In genomic region chr12:30797689-30798088, GRCh38 we compare ENCODE assay signal across 11 cellular contexts. TPM values are rescaled to one million over a fixed set of nuclear protein-coding genes. Genes with fewer than 3 reads are reported as not detected.
DNase-seq lines count a peak whose midpoint lies in the region; ATAC-seq and TF ChIP-seq lines count a peak whose summit lies in the region.
"Had no signal": no experiment of that assay in that cellular context is flagged by ENCODE, and none has a peak within 500 bp of the region (broad histone marks: within the 10 kb centered on the region; RNA-seq: fewer than 3 reads in every experiment).

No MANE protein-coding gene starts in this region.

- TF ChIP-seq CTCF in Panc1 (IDR thresholded peaks at IDR 0.05): peak; percentile 36
- TF ChIP-seq CTCF in endothelial cell (IDR thresholded peaks at IDR 0.05; ENCODE audit: unreplicated experiment): peak; percentile 20

- no peak for DNase-seq in activated T-cell treated with anti-CD3 and anti-CD28 coated beads, Interleukin-2, amount 50 U/mL, for 4 hours
- DNase-seq in activated T-cell treated with anti-CD3 and anti-CD28 coated beads for 4 hours (no peak), Panc1 (ENCODE audit: low read depth, low spot score) (no peak), endothelial cell (ENCODE audit: low spot score) (no peak), anterior cingulate cortex (lab: John Stamatoyannopoulos, UW) (no peak)
- DNase-seq in stimulated activated effector memory CD8-positive, alpha-beta T cell treated with anti-CD3 and anti-CD28 coated beads, Interleukin-12 subunit alpha, Interleukin-12 subunit beta, amount 100 ng/mL, for 72 hours (ENCODE audit: low spot score in 2 of 2): no peak
- DNase-seq: activated CD4-positive, alpha-beta T cell treated with anti-CD3 and anti-CD28 coated beads, Interleukin-2, amount 10 ng/mL, durations not matched to agents 7 days and 5 days; activated naive CD4-positive, alpha-beta T cell treated with anti-CD3 and anti-CD28 coated beads, Interleukin-2, amount 50 U/mL, for 16 hours; NCI-H2107 had no signal

- H3K27ac ChIP-seq in Panc1 (ENCODE audit: low read length): no peak overlapping the region

- POLR2A ChIA-PET in Panc1 (lab: Charles Lee): interaction anchor here (0.7 kb wide), 1 partner anchor 42 kb away, joined by 6 read pairs; no protein-coding TSS in a partner anchor

- no peaks in the 10 kb centered on the region for H3K36me3 ChIP-seq in Panc1 (ENCODE audit: control insufficient read depth, insufficient read depth, low read length)

- H3K4me1 ChIP-seq in Panc1 (ENCODE audit: control insufficient read depth, insufficient read depth, low read length): peaks cover 29% of the 10 kb centered on the region

- H3K27me3 ChIP-seq in Panc1 (ENCODE audit: control insufficient read depth, insufficient read depth, low read length): no peaks in the 10 kb centered on the region

- CTCF ChIA-PET in Panc1 (lab: Charles Lee): interaction anchor here (0.7 kb wide), 2 partner anchors 38 to 1454 kb away, joined by 7 to 8 read pairs; no protein-coding TSS in a partner anchor

- H3K4me3 ChIP-seq in Panc1 (ENCODE audit: low read depth in 2 of 2, low read length in 2 of 2): no peak overlapping the region

- H3K9me3 ChIP-seq in Panc1 (ENCODE audit: control insufficient read depth, insufficient read depth, low read depth, low read length): no peaks in the 10 kb centered on the region; the same call in 1 of the 2 replicates

- in situ Hi-C loops in Panc1 (cut with HindIII; ENCODE audit: low pct_unique_long_range_greater_than_20kb, low sequenced_read_pairs): no loop called here

- H3K36me3 Mint-ChIP-seq in activated T-cell treated with anti-CD3 and anti-CD28 coated beads, Interleukin-2, amount 50 U/mL, for 4 hours (ENCODE audit: insufficient read depth): no peaks in the 10 kb centered on the region
- no peaks in the 10 kb centered on the region for H3K36me3 Mint-ChIP-seq in endothelial cell (ENCODE audit: low read depth, unreplicated experiment)
- no peaks in the 10 kb centered on the region for H3K36me3 Mint-ChIP-seq in stimulated activated effector memory CD8-positive, alpha-beta T cell treated with anti-CD3 and anti-CD28 coated beads, Interleukin-12 subunit alpha, Interleukin-12 subunit beta, amount 100 ng/mL, for 72 hours

- peak overlapping the region; percentile 4 for H3K4me3 Mint-ChIP-seq in activated T-cell treated with anti-CD3 and anti-CD28 coated beads, Interleukin-2, amount 50 U/mL, for 4 hours
- no peak overlapping the region for H3K4me3 Mint-ChIP-seq in endothelial cell (ENCODE audit: unreplicated experiment)
- peak overlapping the region; percentile 77 for H3K4me3 Mint-ChIP-seq in stimulated activated effector memory CD8-positive, alpha-beta T cell treated with anti-CD3 and anti-CD28 coated beads, Interleukin-12 subunit alpha, Interleukin-12 subunit beta, amount 100 ng/mL, for 72 hours
- H3K4me3 Mint-ChIP-seq: activated CD4-positive, alpha-beta T cell treated with anti-CD3 and anti-CD28 coated beads, Interleukin-2, amount 10 ng/mL, durations not matched to agents 7 days and 5 days had no signal

- peaks cover 17% of the 10 kb centered on the region for H3K4me1 Mint-ChIP-seq in activated T-cell treated with anti-CD3 and anti-CD28 coated beads, Interleukin-2, amount 50 U/mL, for 4 hours (ENCODE audit: low read depth)
- H3K4me1 Mint-ChIP-seq in endothelial cell (ENCODE audit: unreplicated experiment): peaks cover 16% of the 10 kb centered on the region
- H3K4me1 Mint-ChIP-seq in stimulated activated effector memory CD8-positive, alpha-beta T cell treated with anti-CD3 and anti-CD28 coated beads, Interleukin-12 subunit alpha, Interleukin-12 subunit beta, amount 100 ng/mL, for 72 hours: peaks cover 26% of the 10 kb centered on the region

- no peak overlapping the region for H3K27ac Mint-ChIP-seq in endothelial cell (ENCODE audit: unreplicated experiment)
- H3K27ac Mint-ChIP-seq in stimulated activated effector memory CD8-positive, alpha-beta T cell treated with anti-CD3 and anti-CD28 coated beads, Interleukin-12 subunit alpha, Interleukin-12 subunit beta, amount 100 ng/mL, for 72 hours: no peak overlapping the region
- H3K27ac Mint-ChIP-seq: activated CD4-positive, alpha-beta T cell treated with anti-CD3 and anti-CD28 coated beads, Interleukin-2, amount 10 ng/mL, durations not matched to agents 7 days and 5 days had no signal

- TSS peak; percentile 74 for BruUV-seq in Panc1 (replicated peaks; lab: Mats Ljungman, UMichigan)

- H3K9me3 Mint-ChIP-seq in activated T-cell treated with anti-CD3 and anti-CD28 coated beads, Interleukin-2, amount 50 U/mL, for 4 hours: no peaks in the 10 kb centered on the region
- H3K9me3 Mint-ChIP-seq in endothelial cell (ENCODE audit: unreplicated experiment): no peaks in the 10 kb centered on the region
- no peaks in the 10 kb centered on the region for H3K9me3 Mint-ChIP-seq in stimulated activated effector memory CD8-positive, alpha-beta T cell treated with anti-CD3 and anti-CD28 coated beads, Interleukin-12 subunit alpha, Interleukin-12 subunit beta, amount 100 ng/mL, for 72 hours
- H3K9me3 Mint-ChIP-seq: activated CD4-positive, alpha-beta T cell treated with anti-CD3 and anti-CD28 coated beads, Interleukin-2, amount 10 ng/mL, durations not matched to agents 7 days and 5 days had no signal

- peaks cover 40% of the 10 kb centered on the region for H3K27me3 Mint-ChIP-seq in activated T-cell treated with anti-CD3 and anti-CD28 coated beads, Interleukin-2, amount 50 U/mL, for 4 hours (ENCODE audit: low read depth)
- H3K27me3 Mint-ChIP-seq in endothelial cell (ENCODE audit: unreplicated experiment): peaks cover 13% of the 10 kb centered on the region

- ATAC-seq in activated T-cell treated with anti-CD3 and anti-CD28 coated beads, Interleukin-2, amount 50 U/mL, for 4 hours: no peak
- no peak for ATAC-seq in Panc1
- ATAC-seq in stimulated activated effector memory CD8-positive, alpha-beta T cell treated with anti-CD3 and anti-CD28 coated beads, Interleukin-12 subunit alpha, Interleukin-12 subunit beta, amount 100 ng/mL, for 72 hours: no peak
- no peak for ATAC-seq in GM18520 (IDR thresholded peaks at IDR 0.05; ENCODE audit: unreplicated experiment)
- ATAC-seq in GM18498 (IDR thresholded peaks at IDR 0.05; ENCODE audit: unreplicated experiment): no peak

- intact Hi-C loops in Panc1 (cut with micrococcal nuclease; ENCODE audit: unreplicated experiment): loop anchor here (5.0 kb wide), 1 partner anchor 45 kb away; the partner anchor contains the start of gene CAPRIN2

RNA-seq across cellular contexts. Expression of gene CAPRIN2, which starts 42.9 kb away (rescaled TPM):
- total RNA-seq in activated T-cell treated with anti-CD3 and anti-CD28 coated beads, Interleukin-2, amount 50 U/mL, for 4 hours: 1 to 10 TPM; 5.0 to 5.5 (median 5.3) TPM
- 28.6 TPM for total RNA-seq in Panc1 (2021; ENCODE audit: unreplicated experiment)
- 14.2 TPM for polyA plus RNA-seq in Panc1 (2012; ENCODE audit: insufficient read length)
- total RNA-seq in endothelial cell (ENCODE audit: unreplicated experiment): 19.8 TPM
